10 cellular contexts compared by ENCODE assay signal in genomic region chr14:68549057-68549421, GRCh38.
A peak's percentile ranks its signal among the peaks of the same experiment; 100 is the strongest.
DNase-seq lines count a peak whose midpoint lies in the region; ATAC-seq, FAIRE-seq and TF ChIP-seq lines count a peak whose summit lies in the region.
"Had no signal": no experiment of that assay in that cellular context is flagged by ENCODE, and none has a peak within 500 bp of the region (broad histone marks: within the 10 kb centered on the region; RNA-seq: fewer than 3 reads in every experiment).

No MANE protein-coding gene starts in this region.

- intact Hi-C loops in breast epithelium (cut with DNase I; ENCODE audit: low total_unique reads): loop anchor here (5.0 kb wide), 1 partner anchor 413 kb away; no protein-coding TSS in a partner anchor
- intact Hi-C loops in left lung (cut with DNase I): no loop called here
- intact Hi-C loops in thyroid gland (cut with DNase I): no loop called here
- intact Hi-C loops in pancreas (cut with DNase I): no loop called here

- no peak for FAIRE-seq in pancreas (lab: Jason Lieb, UNC)

- no peaks in the 10 kb centered on the region for H3K27me3 ChIP-seq in breast epithelium
- no peaks in the 10 kb centered on the region for H3K27me3 ChIP-seq in left lung
- H3K27me3 ChIP-seq in thyroid gland: no peaks in the 10 kb centered on the region
- no peaks in the 10 kb centered on the region for H3K27me3 ChIP-seq in pancreas

- TF ChIP-seq POLR2A in breast epithelium (IDR thresholded peaks at IDR 0.05) (no peak), thyroid gland (IDR thresholded peaks at IDR 0.05) (no peak)

- H3K4me3 ChIP-seq in breast epithelium: peak overlapping the region in 2 of 3 donors; percentile 39 to 48
- H3K4me3 ChIP-seq in left lung: no peak overlapping the region
- no peak overlapping the region for H3K4me3 ChIP-seq in thyroid gland (replicated peaks in 1 of 3)
- H3K4me3 ChIP-seq in pancreas: no peak overlapping the region

- no peaks in the 10 kb centered on the region for H3K9me3 ChIP-seq in breast epithelium
- H3K9me3 ChIP-seq in left lung: no peaks in the 10 kb centered on the region
- H3K9me3 ChIP-seq in thyroid gland: no peaks in the 10 kb centered on the region
- no peaks in the 10 kb centered on the region for H3K9me3 ChIP-seq in pancreas

- H3K27ac ChIP-seq in breast epithelium (peak overlapping the region; percentile 95 to 98), left lung (peak overlapping the region; percentile 80 to 85), thyroid gland (peak overlapping the region; percentile 71 to 91 (median 84)), pancreas (peak overlapping the region in 2 of 4 donors; percentile 71 to 74)

- ATAC-seq in left lung: peak; percentile 3
- no peak for ATAC-seq in stimulated activated naive CD8-positive, alpha-beta T cell treated with anti-CD3 and anti-CD28 coated beads, Interleukin-15, Interleukin-2, amounts not matched to agents 100 U/mL and 50 U/mL, for 24 hours
- no peak for ATAC-seq in pancreas
- no peak for ATAC-seq in GM21515 (IDR thresholded peaks at IDR 0.05; ENCODE audit: unreplicated experiment)

- 29 to 45% methylated on average over 1 of the region's 1 CpG for WGBS in thyroid gland, 2 donors
- 58 to 80% methylated on average over 1 of the region's 1 CpG for WGBS in pancreas, 2 donors

- H3K36me3 ChIP-seq in breast epithelium (no peaks in the 10 kb centered on the region), left lung (no peaks in the 10 kb centered on the region), thyroid gland (no peaks in the 10 kb centered on the region), pancreas (no peaks in the 10 kb centered on the region)

- no peak for TF ChIP-seq CTCF in breast epithelium (IDR thresholded peaks at IDR 0.05)
- no peak for TF ChIP-seq CTCF in left lung (IDR thresholded peaks at IDR 0.05)
- no peak for TF ChIP-seq CTCF in thyroid gland (IDR thresholded peaks at IDR 0.05)
- no peak for TF ChIP-seq CTCF in pancreas (IDR thresholded peaks at IDR 0.05)

- peaks cover 15 to 31% of the 10 kb centered on the region in 2 donors for H3K4me1 ChIP-seq in breast epithelium
- H3K4me1 ChIP-seq in left lung: peaks cover 37 to 75% of the 10 kb centered on the region in 2 donors
- H3K4me1 ChIP-seq in thyroid gland: peaks cover 67 to 92% of the 10 kb centered on the region in 2 donors
- peaks cover 17 to 20% (median 17%) of the 10 kb centered on the region in 3 donors for H3K4me1 ChIP-seq in pancreas

- DNase-seq in HS-27A (ENCODE audit: low read depth) (peak; percentile 71), breast epithelium (ENCODE audit: low spot score in 2 of 2) (no peak), left lung (no peak), thyroid gland (peak in 1 of 2 donors; percentile 47), mucosa of gallbladder (ENCODE audit: low spot score) (no peak), pancreas (no peak)
- no peak for DNase-seq in stimulated activated naive CD8-positive, alpha-beta T cell treated with anti-CD3 and anti-CD28 coated beads, Interleukin-15, Interleukin-2, amounts not matched to agents 100 U/mL and 50 U/mL, for 24 hours
- DNase-seq: activated B cell treated with CpG ODN at 0.5 μM for 24 hours, NCI-H187 treated with DMSO at 0.1 percent for 48 hours had no signal

Comparison
In these comparisons a context has a peak if more than half of its experiments do, and no peak if none do; other contexts are left out.
1. H3K4me3 ChIP-seq: peak in breast epithelium (2 of 3); none in left lung (0 of 2), thyroid gland (0 of 3) and pancreas (0 of 4).